ENCODE assay signal across 15 cellular contexts in genomic region chr19:38726761-38727301, GRCh38. TPM values are rescaled to one million over a fixed set of nuclear protein-coding genes. Genes with fewer than 3 reads are reported as not detected.
DNase-seq lines count a peak whose midpoint lies in the region; ATAC-seq and TF ChIP-seq lines count a peak whose summit lies in the region.
"Had no signal": no experiment of that assay in that cellular context is flagged by ENCODE, and none has a peak within 500 bp of the region (broad histone marks: within the 10 kb centered on the region; RNA-seq: fewer than 3 reads in every experiment).

No MANE protein-coding gene starts in this region.

- H3K27ac ChIP-seq in right atrium auricular region (peak overlapping the region; percentile 53 to 65), spleen (peak overlapping the region; percentile 51 to 88 (median 80))
- H3K27ac ChIP-seq in CD4-positive, alpha-beta T cell (ENCODE audit: low read depth, low read length) = no peak overlapping the region

- H3K27me3 ChIP-seq in right atrium auricular region = no peaks in the 10 kb centered on the region
- no peaks in the 10 kb centered on the region for H3K27me3 ChIP-seq in spleen (replicated peaks in 1 of 7)
- no peaks in the 10 kb centered on the region for H3K27me3 ChIP-seq in CD4-positive, alpha-beta T cell (ENCODE audit: control insufficient read depth, insufficient read depth, low read length)

- peak overlapping the region; percentile 88 for H3K27ac Mint-ChIP-seq in Calu3 (ENCODE audit: unreplicated experiment)
- peak overlapping the region; percentile 38 for H3K27ac Mint-ChIP-seq in activated CD8-positive, alpha-beta T cell treated with anti-CD3 and anti-CD28 coated beads for 36 hours
- H3K27ac Mint-ChIP-seq in CD4-positive, alpha-beta T cell = no peak overlapping the region
- H3K27ac Mint-ChIP-seq: activated naive CD4-positive, alpha-beta T cell treated with anti-CD3 and anti-CD28 coated beads for 36 hours had no signal

- H3K4me1 ChIP-seq in right atrium auricular region = peaks cover 0 to 60% of the 10 kb centered on the region in 2 donors
- peaks cover 29 to 99% (median 75%) of the 10 kb centered on the region in 6 donors for H3K4me1 ChIP-seq in spleen

- CTCF ChIA-PET in Calu3 (lab: Charles Lee) = no interaction called here
- CTCF ChIA-PET in activated CD8-positive, alpha-beta T cell treated with anti-CD3 and anti-CD28 coated beads for 36 hours (lab: Charles Lee) = no interaction called here
- CTCF ChIA-PET in CD4-positive, alpha-beta T cell (lab: Charles Lee) = interaction anchor here (1.2 kb wide), 1 partner anchor 43 kb away, joined by 3 read pairs; no protein-coding TSS in a partner anchor

- TF ChIP-seq POLR2A in spleen (IDR thresholded peaks at IDR 0.05) = no peak

- H3K4me3 Mint-ChIP-seq in Calu3 (ENCODE audit: low read depth, unreplicated experiment) = no peak overlapping the region
- no peak overlapping the region for H3K4me3 Mint-ChIP-seq in activated CD8-positive, alpha-beta T cell treated with anti-CD3 and anti-CD28 coated beads for 36 hours
- H3K4me3 Mint-ChIP-seq in CD4-positive, alpha-beta T cell = no peak overlapping the region
- H3K4me3 Mint-ChIP-seq: activated B cell treated with CpG ODN at 0.5 μM for 24 hours; activated naive CD4-positive, alpha-beta T cell treated with anti-CD3 and anti-CD28 coated beads for 36 hours had no signal

- DNase-seq in Calu3 (no peak), right atrium auricular region (ENCODE audit: low spot score) (no peak), spleen (no peak), NCI-H2196 treated with DMSO at 0.1 percent for 48 hours (lab: John Stamatoyannopoulos, UW; ENCODE audit: unreplicated experiment) (no peak)
- peak; percentile 41 for DNase-seq in activated CD8-positive, alpha-beta T cell treated with anti-CD3 and anti-CD28 coated beads for 36 hours
- DNase-seq in CD4-positive, alpha-beta T cell = no peak
- DNase-seq: activated B cell treated with CpG ODN at 0.5 μM for 24 hours; activated naive CD4-positive, alpha-beta T cell treated with anti-CD3 and anti-CD28 coated beads for 36 hours; Caco-2; stimulated activated CD4-positive, alpha-beta T cell treated with anti-CD3 and anti-CD28 coated beads, Interleukin-4, amount 100 ng/mL, for 24 hours; substantia nigra had no signal

- no peak for TF ChIP-seq CTCF in Calu3 (IDR thresholded peaks at IDR 0.05; ENCODE audit: unreplicated experiment)
- no peak for TF ChIP-seq CTCF in activated CD8-positive, alpha-beta T cell treated with anti-CD3 and anti-CD28 coated beads for 36 hours (IDR thresholded peaks at IDR 0.05)
- TF ChIP-seq CTCF in right atrium auricular region (IDR thresholded peaks at IDR 0.05) = no peak
- TF ChIP-seq CTCF in spleen (IDR thresholded peaks at IDR 0.05 in 8 of 11, conservative IDR thresholded peaks at IDR 0.05 in 3 of 11) = no peak
- no peak for TF ChIP-seq CTCF in CD4-positive, alpha-beta T cell (IDR thresholded peaks at IDR 0.05)

- no peaks in the 10 kb centered on the region for H3K9me3 Mint-ChIP-seq in Calu3 (ENCODE audit: low read depth, unreplicated experiment)
- no peaks in the 10 kb centered on the region for H3K9me3 Mint-ChIP-seq in activated CD8-positive, alpha-beta T cell treated with anti-CD3 and anti-CD28 coated beads for 36 hours
- no peaks in the 10 kb centered on the region for H3K9me3 Mint-ChIP-seq in CD4-positive, alpha-beta T cell
- H3K9me3 Mint-ChIP-seq: activated B cell treated with CpG ODN at 0.5 μM for 24 hours; activated naive CD4-positive, alpha-beta T cell treated with anti-CD3 and anti-CD28 coated beads for 36 hours had no signal

- POLR2A ChIA-PET in activated CD8-positive, alpha-beta T cell treated with anti-CD3 and anti-CD28 coated beads for 36 hours (lab: Charles Lee) = no interaction called here
- POLR2A ChIA-PET in CD4-positive, alpha-beta T cell (lab: Charles Lee) = no interaction called here

- BruUV-seq in Calu3 (replicated peaks; lab: Mats Ljungman, UMichigan) = no TSS peak

- 61 to 75% (median 71%) methylated on average over 20 to 30 of the region's 30 CpGs for WGBS in spleen, 5 donors

- H3K4me3 ChIP-seq in right atrium auricular region (no peak overlapping the region), spleen (peak overlapping the region in 3 of 8 donors; percentile 3 to 23 (median 9))

- ATAC-seq in activated CD8-positive, alpha-beta T cell treated with anti-CD3 and anti-CD28 coated beads for 36 hours = peak; percentile 50
- no peak for ATAC-seq in CD4-positive, alpha-beta T cell (ENCODE audit: poor library complexity)
- no peak for ATAC-seq in GM18498 (IDR thresholded peaks at IDR 0.05; ENCODE audit: unreplicated experiment)

- peaks cover 100% of the 10 kb centered on the region for H3K36me3 Mint-ChIP-seq in Calu3 (ENCODE audit: insufficient read depth, unreplicated experiment)
- peaks cover 27% of the 10 kb centered on the region for H3K36me3 Mint-ChIP-seq in activated CD8-positive, alpha-beta T cell treated with anti-CD3 and anti-CD28 coated beads for 36 hours (ENCODE audit: low read depth)
- peaks cover 32% of the 10 kb centered on the region for H3K36me3 Mint-ChIP-seq in CD4-positive, alpha-beta T cell (ENCODE audit: low read depth)

- H3K27me3 Mint-ChIP-seq in Calu3 (ENCODE audit: unreplicated experiment) = no peaks in the 10 kb centered on the region
- no peaks in the 10 kb centered on the region for H3K27me3 Mint-ChIP-seq in activated CD8-positive, alpha-beta T cell treated with anti-CD3 and anti-CD28 coated beads for 36 hours
- H3K27me3 Mint-ChIP-seq in CD4-positive, alpha-beta T cell = no peaks in the 10 kb centered on the region
- H3K27me3 Mint-ChIP-seq: activated B cell treated with CpG ODN at 0.5 μM for 24 hours had no signal

- peaks cover 93% of the 10 kb centered on the region for H3K36me3 ChIP-seq in right atrium auricular region
- H3K36me3 ChIP-seq in spleen = peaks cover 3 to 100% (median 90%) of the 10 kb centered on the region in 6 donors

- intact Hi-C loops in Calu3 (cut with micrococcal nuclease; ENCODE audit: unreplicated experiment) = loop anchor here (10.0 kb wide), 1 partner anchor 208 kb away; the partner anchor contains the start of genes MRPS12 and SARS2
- intact Hi-C loops in activated CD8-positive, alpha-beta T cell treated with anti-CD3 and anti-CD28 coated beads for 36 hours (cut with micrococcal nuclease) = no loop called here
- intact Hi-C loops in spleen (cut with DNase I; ENCODE audit: low total_unique reads) = no loop called here
- intact Hi-C loops in CD4-positive, alpha-beta T cell (cut with DNase I, micrococcal nuclease) = no loop called here

- peaks cover 30% of the 10 kb centered on the region for H3K4me1 Mint-ChIP-seq in Calu3 (ENCODE audit: low read depth, unreplicated experiment)
- peaks cover 13% of the 10 kb centered on the region for H3K4me1 Mint-ChIP-seq in activated CD8-positive, alpha-beta T cell treated with anti-CD3 and anti-CD28 coated beads for 36 hours (ENCODE audit: low read depth)
- H3K4me1 Mint-ChIP-seq in CD4-positive, alpha-beta T cell (ENCODE audit: low read depth) = peaks cover 4% of the 10 kb centered on the region

- H3K9me3 ChIP-seq in right atrium auricular region (no peaks in the 10 kb centered on the region), spleen (no peaks in the 10 kb centered on the region)
- no peaks in the 10 kb centered on the region for H3K9me3 ChIP-seq in CD4-positive, alpha-beta T cell (ENCODE audit: control insufficient read depth, low read length)
- H3K9me3 ChIP-seq: Caco-2 had no signal

RNA-seq across cellular contexts. Expression of gene CAPN12, which starts 17.4 kb away (rescaled TPM):
- total RNA-seq in Calu3 (2022) (14.5 and 14.7 TPM in 2 replicates), right atrium auricular region (under 1 TPM; 0.74 to 0.90 TPM), spleen (10 to 100 TPM in 5 of 7 donors, 1 to 10 TPM in 2; 9.0 to 25.6 (median 12.6) TPM)
- 10 to 100 TPM; 19.6 to 22.7 TPM for total RNA-seq in activated CD8-positive, alpha-beta T cell treated with anti-CD3 and anti-CD28 coated beads for 36 hours
- 10 to 100 TPM; 15.2 to 33.3 (median 29.1) TPM for polyA plus RNA-seq in spleen
- 1 to 10 TPM; 1.6 to 2.0 TPM for total RNA-seq in CD4-positive, alpha-beta T cell

RNA-seq across cellular contexts. Expression of gene LGALS7, which starts 46.5 kb away (rescaled TPM):
- not detected in 2 replicates for total RNA-seq in Calu3 (2022)
- not detected for total RNA-seq in activated CD8-positive, alpha-beta T cell treated with anti-CD3 and anti-CD28 coated beads for 36 hours
- total RNA-seq in right atrium auricular region = not detected
- total RNA-seq in spleen = 1 to 10 TPM in 1 of 7 donors, not detected in 6; 4.4 TPM
- polyA plus RNA-seq in spleen = 1 to 10 TPM in 2 of 3 donors, under 1 TPM in 1; 0.52 to 7.4 (median 5.1) TPM
- total RNA-seq in CD4-positive, alpha-beta T cell = not detected
- total RNA-seq: activated B cell treated with CpG ODN at 0.5 μM for 24 hours; activated naive CD4-positive, alpha-beta T cell treated with anti-CD3 and anti-CD28 coated beads for 36 hours; Caco-2; fibroblast of lung; mucosa of gallbladder; pulmonary artery endothelial cell had no signal
- polyA plus RNA-seq: fibroblast of lung had no signal
